ENCODE assay signal across 9 cellular contexts in the genomic region with DNA sequence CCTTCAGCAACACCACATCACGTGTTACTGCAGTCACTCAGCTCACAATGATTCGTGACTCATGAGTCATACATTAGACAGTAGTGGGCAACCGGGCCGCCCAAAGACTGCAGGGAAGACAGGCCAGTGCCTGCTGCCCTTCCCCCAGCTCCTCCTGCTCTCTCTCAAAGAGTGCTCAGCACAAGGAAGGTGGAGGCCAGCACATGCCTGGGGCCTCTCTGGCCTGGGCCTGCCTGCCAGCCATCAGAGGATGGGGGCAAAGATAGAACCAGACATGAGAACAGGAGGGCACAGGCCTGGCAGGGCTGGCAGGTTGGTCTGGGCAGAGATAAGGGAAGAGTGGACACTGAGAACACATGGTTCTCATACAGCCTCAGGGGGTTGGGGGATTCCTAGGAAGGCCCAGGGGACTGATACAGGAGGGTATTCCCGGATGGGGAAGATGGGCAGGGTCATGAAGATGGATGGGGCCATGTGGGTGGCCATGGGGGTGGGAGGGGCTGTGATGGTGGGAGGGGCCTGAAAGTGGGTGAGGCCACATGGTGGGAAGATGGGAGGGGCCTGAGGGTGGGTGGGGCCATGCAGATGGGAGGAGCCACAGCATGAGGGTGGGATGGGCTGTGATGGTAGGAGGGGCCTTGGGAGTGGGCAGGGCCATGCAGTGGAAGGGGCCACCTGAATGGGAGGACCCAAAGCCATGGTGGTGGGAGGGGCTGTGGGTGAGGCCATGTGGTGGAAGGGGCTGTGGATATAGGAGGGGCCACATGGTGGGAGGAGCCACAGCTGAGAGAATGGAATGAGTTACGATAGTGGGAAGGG. TPM values are rescaled to one million over a fixed set of nuclear protein-coding genes. Genes with fewer than 3 reads are reported as not detected.
DNase-seq lines count a peak whose midpoint lies in the region; ATAC-seq and TF ChIP-seq lines count a peak whose summit lies in the region.
"Had no signal": no experiment of that assay in that cellular context is flagged by ENCODE, and none has a peak within 500 bp of the region (broad histone marks: within the 10 kb centered on the region; RNA-seq: fewer than 3 reads in every experiment).

No MANE protein-coding gene starts in this region.

- no peak overlapping the region for H3K4me3 Mint-ChIP-seq in stimulated activated memory B cell treated with anti-CD40 and anti-IgM and Interleukin-4, amounts not matched to agents 10 μg/mL and 1 μg/mL and 100 μg/mL, for 72 hours

- peaks cover 2% of the 10 kb centered on the region for H3K9me3 Mint-ChIP-seq in stimulated activated memory B cell treated with anti-CD40 and anti-IgM and Interleukin-4, amounts not matched to agents 10 μg/mL and 1 μg/mL and 100 μg/mL, for 72 hours

- peaks cover 6% of the 10 kb centered on the region for H3K4me1 Mint-ChIP-seq in stimulated activated memory B cell treated with anti-CD40 and anti-IgM and Interleukin-4, amounts not matched to agents 10 μg/mL and 1 μg/mL and 100 μg/mL, for 72 hours

- H3K27me3 Mint-ChIP-seq in stimulated activated memory B cell treated with anti-CD40 and anti-IgM and Interleukin-4, amounts not matched to agents 10 μg/mL and 1 μg/mL and 100 μg/mL, for 72 hours = peaks cover 22% of the 10 kb centered on the region

- no peaks in the 10 kb centered on the region for H3K36me3 Mint-ChIP-seq in stimulated activated memory B cell treated with anti-CD40 and anti-IgM and Interleukin-4, amounts not matched to agents 10 μg/mL and 1 μg/mL and 100 μg/mL, for 72 hours

- TF ChIP-seq CTCF in WERI-Rb-1 (IDR thresholded peaks at IDR 0.05; ENCODE audit: low read depth, low read length) = no peak

- DNase-seq in Daoy (ENCODE audit: low read depth) (peak; percentile 85), WERI-Rb-1 (peak; percentile 56), glomerular visceral epithelial cell (ENCODE audit: extremely low spot score) (peak; percentile 89)

- no peak overlapping the region for H3K27ac ChIP-seq in WERI-Rb-1

- no peak overlapping the region for H3K4me3 ChIP-seq in WERI-Rb-1 (ENCODE audit: low read depth, low read length)

- no peaks in the 10 kb centered on the region for H3K27me3 ChIP-seq in WERI-Rb-1 (ENCODE audit: insufficient read depth, low read depth, severe bottlenecking)

- H3K27ac Mint-ChIP-seq in stimulated activated memory B cell treated with anti-CD40 and anti-IgM and Interleukin-4, amounts not matched to agents 10 μg/mL and 1 μg/mL and 100 μg/mL, for 72 hours = no peak overlapping the region

- ATAC-seq in HG02798 (IDR thresholded peaks at IDR 0.05; ENCODE audit: poor library complexity, unreplicated experiment) (peak; percentile 39), HG03457 (IDR thresholded peaks at IDR 0.05; ENCODE audit: unreplicated experiment) (no peak), GM19023 (IDR thresholded peaks at IDR 0.05; ENCODE audit: unreplicated experiment) (no peak), GM21786 (IDR thresholded peaks at IDR 0.05; ENCODE audit: unreplicated experiment) (no peak)
- peak; percentile 48 for ATAC-seq in stimulated activated memory B cell treated with anti-CD40 and anti-IgM and Interleukin-4, amounts not matched to agents 10 μg/mL and 1 μg/mL and 100 μg/mL, for 72 hours

- no peaks in the 10 kb centered on the region for H3K9me3 ChIP-seq in WERI-Rb-1 (ENCODE audit: severe bottlenecking)

- H3K36me3 ChIP-seq in WERI-Rb-1 = peaks cover 2% of the 10 kb centered on the region; the same call in 1 of the 2 replicates

RNA-seq across cellular contexts. Expression of gene KATNB1, which starts 29.0 kb away (rescaled TPM):
- 22.7 and 25.1 TPM in 2 replicates for total RNA-seq in Daoy (2014; rRNA removed; shearing (Covaris generic))

RNA-seq across cellular contexts. Expression of gene KIFC3, which starts 37.7 kb away (rescaled TPM):
- 40.9 and 53.9 TPM in 2 replicates for total RNA-seq in Daoy (2014; rRNA removed; shearing (Covaris generic))
- total RNA-seq: T-helper 2 cell treated with Interferon-gamma antibody and Interleukin-4, amounts not matched to agents 100 ng/mL and 5 ng/mL, for 36 hours had no signal

Comparison
In these comparisons a context has a peak if more than half of its experiments do, and no peak if none do; other contexts are left out.
1. ATAC-seq: peak in HG02798 (single experiment) and stimulated activated memory B cell treated with anti-CD40 and anti-IgM and Interleukin-4, amounts not matched to agents 10 μg/mL and 1 μg/mL and 100 μg/mL, for 72 hours (single experiment); none in HG03457 (single experiment), GM19023 (single experiment) and GM21786 (single experiment).
2. Peak in every context shown above with its lines, with median percentiles within 50 percentile points of each other: DNase-seq.